25 cellular contexts compared by ENCODE assay signal in the genomic region with DNA sequence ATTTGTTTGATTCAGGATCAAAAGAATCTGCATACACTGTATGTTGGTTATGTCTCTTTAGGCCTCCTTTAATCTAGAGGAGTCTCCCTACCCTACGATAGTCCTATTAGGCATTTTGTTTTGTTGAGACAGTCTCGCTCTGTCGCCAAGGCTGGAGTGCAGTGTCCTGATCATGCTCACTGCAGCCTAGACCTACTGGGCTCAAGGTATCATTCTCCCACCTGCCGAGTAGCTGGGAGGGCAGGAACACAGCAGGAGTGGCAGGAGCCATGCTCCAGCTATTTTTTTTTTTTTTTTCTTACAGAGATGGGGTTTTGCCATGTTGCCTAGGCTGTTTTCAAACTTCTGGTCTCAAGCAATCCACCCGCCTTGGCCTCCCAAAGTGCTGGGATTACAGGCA.
DNase-seq lines count a peak whose midpoint lies in the region; ATAC-seq, FAIRE-seq and TF ChIP-seq lines count a peak whose summit lies in the region.
"Had no signal": no experiment of that assay in that cellular context is flagged by ENCODE, and none has a peak within 500 bp of the region (broad histone marks: within the 10 kb centered on the region; RNA-seq: fewer than 3 reads in every experiment).

No MANE protein-coding gene starts in this region.

- no peak overlapping the region for H4K8ac ChIP-seq in H1 (ENCODE audit: extremely low read depth, insufficient read depth, low read length)

- no peaks in the 10 kb centered on the region for H3K36me3 Mint-ChIP-seq in nephron progenitor cell (ENCODE audit: low read depth)
- H3K36me3 Mint-ChIP-seq: CD14-positive monocyte; CD8-positive, alpha-beta memory T cell had no signal

- no peak overlapping the region for H2AK5ac ChIP-seq in H1 (ENCODE audit: low read depth, low read length)

- peaks cover 1% of the 10 kb centered on the region for H3K27me3 Mint-ChIP-seq in nephron progenitor cell (ENCODE audit: low read depth, poor library complexity)
- H3K27me3 Mint-ChIP-seq: CD4-positive, alpha-beta T cell; CD8-positive, alpha-beta memory T cell had no signal

- whole genome bisulfite sequencing in H1 (ENCODE audit: extremely low coverage in 1 of 2, insufficient coverage in 1 of 2, insufficient read length in 1 of 2, insufficient replicate concordance in 2 of 2, low coverage in 1 of 2, low lambda C conversion rate in 2 of 2, missing lambda C conversion rate in 1 of 2), 2 experiments, result 87% methylated on average over 5 of the region's 5 CpGs; no CpG with 5 or more reads in 1 of the 2 experiments

- H3K4me1 ChIP-seq in H1 (replicated peaks in 1 of 4; ENCODE audit: control insufficient read depth in 3 of 4, insufficient read depth in 4 of 4, low read length in 3 of 4), result peaks cover 0 to 10% (median 1%) of the 10 kb centered on the region in 4 experiments; a peak in 3 of 7 replicates
- H3K4me1 ChIP-seq: A549, BE2C had no signal

- H3K9me3 Mint-ChIP-seq in nephron progenitor cell, result no peaks in the 10 kb centered on the region
- H3K9me3 Mint-ChIP-seq: CD4-positive, alpha-beta T cell; CD8-positive, alpha-beta memory T cell; H9 had no signal

- H3K4me1 Mint-ChIP-seq in nephron progenitor cell, result no peaks in the 10 kb centered on the region
- H3K4me1 Mint-ChIP-seq: CD14-positive monocyte; CD8-positive, alpha-beta memory T cell had no signal

- no peak for TF ChIP-seq EP300 in H1 (IDR thresholded peaks at IDR 0.05; ENCODE audit: borderline replicate concordance in 1 of 2, low read depth in 2 of 2, low read length in 2 of 2)

- no peaks in the 10 kb centered on the region for H4K20me1 ChIP-seq in H1 (replicated peaks in 1 of 2; ENCODE audit: control insufficient read depth in 1 of 2, insufficient read depth in 2 of 2, low read length in 2 of 2)
- H4K20me1 ChIP-seq: BLaER1 treated with 17β-estradiol and CSF1 and Interleukin-3, amounts not matched to agents 10 nM and 100 nM had no signal

- 0 out of 2 replicates have a peak overlapping the region, but pooled peaks have one; percentile 6 for H2BK20ac ChIP-seq in H1 (ENCODE audit: low read length)

- TF ChIP-seq POLR2A in H1 (IDR thresholded peaks at IDR 0.05; ENCODE audit: control extremely low read depth in 1 of 2, low read depth in 2 of 2, low read length in 2 of 2), result no peak

- H2BK120ac ChIP-seq in H1 (replicated peaks; ENCODE audit: low read depth, low read length), result no peak overlapping the region

- no peak overlapping the region for H3K4ac ChIP-seq in H1 (replicated peaks; ENCODE audit: insufficient read length, low read depth, low read length)

- peak overlapping the region; percentile 73 for H3K27ac Mint-ChIP-seq in nephron progenitor cell
- H3K27ac Mint-ChIP-seq: CD14-positive monocyte; CD4-positive, alpha-beta T cell; CD8-positive, alpha-beta memory T cell; H9 had no signal

- no peak overlapping the region for H3K4me3 ChIP-seq in H1 (ENCODE audit: extremely low read depth in 1 of 4, insufficient read depth in 2 of 4, low read depth in 3 of 4, low read length in 4 of 4)
- H3K4me3 ChIP-seq: A549; BLaER1 treated with 17β-estradiol and CSF1 and Interleukin-3, amounts not matched to agents 10 nM and 100 nM had no signal

- POLR2A ChIA-PET in H1 (lab: Charles Lee; ENCODE audit: partially characterized antibody), result interaction anchor here (1.1 kb wide), 1 partner anchor 9 kb away, joined by 3 read pairs; no protein-coding TSS in a partner anchor

- no peak overlapping the region for H3K9ac ChIP-seq in H1 (replicated peaks in 1 of 4; ENCODE audit: extremely low read depth in 1 of 4, low read depth in 3 of 4, low read length in 3 of 4)
- H3K9ac ChIP-seq: BLaER1 treated with 17β-estradiol and CSF1 and Interleukin-3, amounts not matched to agents 10 nM and 100 nM had no signal

- H3K23ac ChIP-seq in H1 (ENCODE audit: insufficient read length), result no peak overlapping the region

- TF ChIP-seq RAD21 in H1 (IDR thresholded peaks at IDR 0.05 in 1 of 2, conservative IDR thresholded peaks at IDR 0.05 in 1 of 2; ENCODE audit: low read depth in 2 of 2, low read length in 2 of 2), result no peak

- H2AFZ ChIP-seq in H1 (ENCODE audit: low read length), result no peak overlapping the region

- no peak overlapping the region for H3K14ac ChIP-seq in H1 (ENCODE audit: insufficient read length)

- no peaks in the 10 kb centered on the region for H3K79me1 ChIP-seq in H1 (ENCODE audit: low read depth, low read length)

- H3K27ac ChIP-seq in H1 (ENCODE audit: low read depth, low read length), result no peak overlapping the region
- H3K27ac ChIP-seq: A549; BLaER1 treated with 17β-estradiol and CSF1 and Interleukin-3, amounts not matched to agents 10 nM and 100 nM had no signal

- no peak overlapping the region for H4K5ac ChIP-seq in H1 (ENCODE audit: insufficient read length, low read depth, low read length)

- H2BK15ac ChIP-seq in H1 (ENCODE audit: low read length), result no peak overlapping the region

- H3K4me2 ChIP-seq in H1 (ENCODE audit: insufficient read depth in 1 of 2, low read depth in 2 of 2, low read length in 2 of 2), result no peak overlapping the region
- H3K4me2 ChIP-seq: A549; BLaER1 treated with 17β-estradiol and CSF1 and Interleukin-3, amounts not matched to agents 10 nM and 100 nM had no signal

- no peak overlapping the region for H3K4me3 Mint-ChIP-seq in nephron progenitor cell
- H3K4me3 Mint-ChIP-seq: CD14-positive monocyte; CD4-positive, alpha-beta T cell; CD8-positive, alpha-beta memory T cell; H9 had no signal

- no peaks in the 10 kb centered on the region for H3K27me3 ChIP-seq in H1 (replicated peaks in 1 of 4; ENCODE audit: control insufficient read depth in 3 of 4, extremely low read depth in 1 of 4, insufficient read depth in 3 of 4, low read length in 3 of 4)
- H3K27me3 ChIP-seq: BE2C; BLaER1 treated with 17β-estradiol and CSF1 and Interleukin-3, amounts not matched to agents 10 nM and 100 nM had no signal

- no peak overlapping the region for H3K18ac ChIP-seq in H1 (ENCODE audit: extremely low read depth, low read length)

- H3K79me2 ChIP-seq in H1 (ENCODE audit: control insufficient read depth in 1 of 2, insufficient read depth in 2 of 2, low read length in 2 of 2), result no peaks in the 10 kb centered on the region

- no peak overlapping the region for H3K56ac ChIP-seq in H1 (replicated peaks; ENCODE audit: insufficient read length, low read depth, low read length)

- no peaks in the 10 kb centered on the region for H3K36me3 ChIP-seq in H1 (ENCODE audit: control insufficient read depth in 2 of 4, insufficient read depth in 4 of 4, low read length in 3 of 4)
- H3K36me3 ChIP-seq: BE2C; BLaER1 treated with 17β-estradiol and CSF1 and Interleukin-3, amounts not matched to agents 10 nM and 100 nM had no signal

- peak; percentile 45 for FAIRE-seq in H1 (lab: Jason Lieb, UNC)
- FAIRE-seq: GM12891, GM18507 had no signal

- DNase-seq in NCI-H82 (lab: John Stamatoyannopoulos, UW) (peak; percentile 20), NCI-H82 treated with DMSO at 0.1 percent for 48 hours (lab: John Stamatoyannopoulos, UW; ENCODE audit: unreplicated experiment) (no peak), H1 (ENCODE audit: low read depth in 1 of 2, low spot score in 2 of 2) (no peak), nephron progenitor cell (no peak), NCI-H2171 (lab: John Stamatoyannopoulos, UW) (no peak)
- DNase-seq: 8988T; ACHN; AML-193; BE2C; Calu3; CD4-positive, alpha-beta T cell; CD8-positive, alpha-beta memory T cell; COR-L47; DMS53; DMS79 treated with DMSO at 0.1 percent for 48 hours; GF-D8; H9 had no signal

- H2BK12ac ChIP-seq in H1 (ENCODE audit: low read depth, low read length), result 0 out of 2 replicates have a peak overlapping the region, but pooled peaks have one; percentile 1

- CTCF ChIA-PET in H1 (lab: Charles Lee; ENCODE audit: partially characterized antibody), result no interaction called here

- no peak for ATAC-seq in HG02884 (IDR thresholded peaks at IDR 0.05; ENCODE audit: unreplicated experiment)
- no peak for ATAC-seq in GM21423 (IDR thresholded peaks at IDR 0.05; ENCODE audit: unreplicated experiment)
- ATAC-seq: A549, HCT116 had no signal

- H2BK5ac ChIP-seq in H1 (ENCODE audit: low read depth, low read length), result 0 out of 2 replicates have a peak overlapping the region, but pooled peaks have one; percentile 3

- peaks cover 0 to 2% of the 10 kb centered on the region in 2 experiments; a peak in 1 of 4 replicates for H3K9me3 ChIP-seq in H1 (ENCODE audit: insufficient read depth in 2 of 2, low read depth in 1 of 2, low read length in 1 of 2)
- H3K9me3 ChIP-seq: A549; BE2C; BLaER1 treated with 17β-estradiol and CSF1 and Interleukin-3, amounts not matched to agents 10 nM and 100 nM had no signal

- H3K23me2 ChIP-seq in H1 (ENCODE audit: low read depth, low read length), result no peaks in the 10 kb centered on the region

- no peak for TF ChIP-seq CTCF in H1 (IDR thresholded peaks at IDR 0.05; ENCODE audit: control extremely low read depth in 1 of 3, insufficient read depth in 1 of 3, low read depth in 1 of 3, low read length in 3 of 3)
- TF ChIP-seq CTCF in nephron progenitor cell (IDR thresholded peaks at IDR 0.05), result no peak

- H4K91ac ChIP-seq in H1 (replicated peaks; ENCODE audit: insufficient read length, low read length), result no peak overlapping the region

TF ChIP-seq in H1, 55 proteins besides CTCF, POLR2A, EP300 and RAD21:
- no peak for TF ChIP-seq PHF8 (conservative IDR thresholded peaks at IDR 0.05; ENCODE audit: low read depth, low read length)
